ENCODE assay signal across 8 cellular contexts in the genomic region with DNA sequence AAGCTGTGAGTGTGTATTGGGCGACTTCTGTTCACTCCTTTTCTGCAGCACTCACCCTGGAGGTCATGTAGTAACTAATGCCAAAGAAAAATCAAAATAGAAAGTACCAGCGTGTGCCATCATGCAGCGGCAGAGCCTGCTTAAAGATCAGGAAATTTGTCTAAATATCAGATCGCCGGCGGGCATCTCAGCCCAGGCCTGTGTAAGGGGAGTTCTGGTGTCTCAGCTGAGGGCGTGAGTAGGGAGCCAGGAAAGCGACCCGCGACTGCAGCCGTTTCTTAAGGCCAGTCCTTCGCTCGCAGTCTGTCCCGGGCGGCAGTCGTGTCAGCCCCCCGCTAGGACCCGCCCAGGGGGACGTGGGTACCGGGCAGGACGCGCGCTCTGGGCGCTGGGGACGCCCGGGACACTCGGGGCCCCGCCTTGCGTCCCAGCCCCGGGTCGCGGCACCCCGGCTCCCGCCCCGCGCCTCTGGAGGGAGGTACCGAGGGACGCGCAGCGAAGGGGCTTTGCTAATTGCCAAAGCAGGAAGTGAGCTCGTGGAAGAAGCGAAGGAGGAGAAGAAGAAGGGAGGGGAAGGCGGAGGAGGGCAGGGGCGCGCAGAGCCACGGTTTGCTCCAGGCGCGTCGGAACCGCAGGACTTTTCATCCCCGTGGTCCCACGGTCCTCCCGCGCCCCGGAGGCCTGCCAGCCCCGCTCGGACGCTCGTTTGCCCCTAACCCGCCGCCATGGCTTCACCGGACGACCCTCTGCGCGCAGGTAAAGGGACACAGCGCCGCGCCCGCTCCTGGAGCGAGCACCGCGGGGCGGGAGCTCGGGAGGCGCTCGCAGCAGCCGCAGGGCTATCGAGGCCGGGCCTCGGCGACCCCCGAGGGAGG. TPM values are rescaled to one million over a fixed set of nuclear protein-coding genes. Genes with fewer than 3 reads are reported as not detected.
DNase-seq lines count a peak whose midpoint lies in the region; ATAC-seq, FAIRE-seq and TF ChIP-seq lines count a peak whose summit lies in the region.

No MANE protein-coding gene starts in this region.

- H2AFZ ChIP-seq in OCI-LY7 (ENCODE audit: low read length): no peak overlapping the region; the same call in 1 of the 2 replicates

- POLR2A ChIA-PET in MCF 10A (lab: Yijun Ruan, JAX) (interaction anchor here (0.5 to 2.2 kb wide), 13 partner anchors 10 to 890 kb away, joined by 3 to 11 read pairs (median 3); a partner anchor contains a TSS), OCI-LY7 (lab: Charles Lee) (no interaction called here)

- no peak overlapping the region for H3K27ac Mint-ChIP-seq in MCF 10A (ENCODE audit: low read depth, unreplicated experiment)

- H3K27me3 Mint-ChIP-seq in MCF 10A (ENCODE audit: insufficient read depth, unreplicated experiment): no peaks in the 10 kb centered on the region

- H3K9ac ChIP-seq in kidney (ENCODE audit: low read length in 2 of 2): no peak overlapping the region

- no peaks in the 10 kb centered on the region for H3K36me3 ChIP-seq in kidney (ENCODE audit: control insufficient read depth in 1 of 2, insufficient read depth in 2 of 2, low read length in 2 of 2)
- H3K36me3 ChIP-seq in OCI-LY7 (ENCODE audit: insufficient read depth, low read length): no peaks in the 10 kb centered on the region

- intact Hi-C loops in MCF 10A (cut with micrococcal nuclease) (no loop called here), kidney (cut with DNase I) (no loop called here), OCI-LY7 (cut with micrococcal nuclease; ENCODE audit: unreplicated experiment) (no loop called here)

- H3K9me2 ChIP-seq in OCI-LY7 (ENCODE audit: insufficient read depth, low read length): no peaks in the 10 kb centered on the region

- no peak for FAIRE-seq in kidney (lab: Jason Lieb, UNC)

- no peaks in the 10 kb centered on the region for H3K79me2 ChIP-seq in OCI-LY7 (ENCODE audit: insufficient read depth, low read depth, low read length)

- H3K4me3 ChIP-seq in AG10803 (ENCODE audit: low read length) (peak overlapping the region; percentile 61), kidney (ENCODE audit: low read length in 2 of 2) (peak overlapping the region; percentile 67 to 71), OCI-LY7 (ENCODE audit: low read depth, low read length, poor library complexity, severe bottlenecking) (no peak overlapping the region)

- H3K27ac ChIP-seq in kidney (ENCODE audit: low read depth in 2 of 2, low read length in 2 of 2) (no peak overlapping the region), OCI-LY7 (ENCODE audit: low read depth, low read length, poor library complexity, severe bottlenecking) (no peak overlapping the region)

- H3K36me3 Mint-ChIP-seq in MCF 10A (ENCODE audit: insufficient read depth, unreplicated experiment): no peaks in the 10 kb centered on the region

- BruUV-seq in MCF 10A (replicated peaks; lab: Mats Ljungman, UMichigan): no TSS peak
- no TSS peak for BruUV-seq in OCI-LY7 (replicated peaks; lab: Mats Ljungman, UMichigan)

- peak; percentile 72 for ATAC-seq in GM18909 (IDR thresholded peaks at IDR 0.05; ENCODE audit: poor library complexity, unreplicated experiment)
- ATAC-seq in HG03354 (IDR thresholded peaks at IDR 0.05; ENCODE audit: poor library complexity, severe bottlenecking, unreplicated experiment): peak; percentile 72

- H3K4me2 ChIP-seq in OCI-LY7 (ENCODE audit: low read length): no peak overlapping the region

- CTCF ChIA-PET in MCF 10A (lab: Yijun Ruan, JAX): interaction anchor here (0.6 to 1.8 kb wide), 8 partner anchors 11 to 311 kb away, joined by 3 to 8 read pairs (median 4); no protein-coding TSS in a partner anchor
- CTCF ChIA-PET in OCI-LY7 (lab: Charles Lee; ENCODE audit: unreplicated experiment): no interaction called here

- no peaks in the 10 kb centered on the region for H3K9me3 Mint-ChIP-seq in MCF 10A (ENCODE audit: unreplicated experiment)

- H3K4me1 ChIP-seq in kidney (ENCODE audit: control insufficient read depth in 1 of 2, insufficient read depth in 1 of 2, low read depth in 1 of 2, low read length in 2 of 2) (no peaks in the 10 kb centered on the region), OCI-LY7 (ENCODE audit: insufficient read depth, low read length, poor library complexity, severe bottlenecking) (no peaks in the 10 kb centered on the region)

- H3K4me3 Mint-ChIP-seq in MCF 10A (ENCODE audit: unreplicated experiment): peak overlapping the region; percentile 68

- H3K4me1 Mint-ChIP-seq in MCF 10A (ENCODE audit: insufficient read depth, unreplicated experiment): peaks cover 11% of the 10 kb centered on the region

- H3K9me3 ChIP-seq in kidney (ENCODE audit: control insufficient read depth in 1 of 2, low read length in 2 of 2) (no peaks in the 10 kb centered on the region), OCI-LY7 (ENCODE audit: low read length) (no peaks in the 10 kb centered on the region)

- DNase-seq in AG10803 (ENCODE audit: low read depth): peak; percentile 11
- peak; percentile 14 to 85 (median 45) for DNase-seq in T-helper 2 cell
- DNase-seq in MCF 10A (ENCODE audit: unreplicated experiment): peak; percentile 48
- peak; percentile 81 for DNase-seq in kidney
- DNase-seq in stimulated activated CD4-positive, alpha-beta T cell treated with anti-CD3 and anti-CD28 coated beads, Interleukin-4, amount 100 ng/mL, for 48 hours (ENCODE audit: low read depth in 2 of 2): peak; percentile 30 to 31
- no peak for DNase-seq in OCI-LY7 (ENCODE audit: low spot score)

- no peaks in the 10 kb centered on the region for H4K20me1 ChIP-seq in OCI-LY7 (ENCODE audit: insufficient read depth, low read length)

- TF ChIP-seq CTCF in AG10803 (conservative IDR thresholded peaks at IDR 0.05; ENCODE audit: low read length) (no peak), MCF 10A (IDR thresholded peaks at IDR 0.05; ENCODE audit: unreplicated experiment) (no peak), kidney (IDR thresholded peaks at IDR 0.05; ENCODE audit: borderline replicate concordance, extremely low read depth, insufficient read depth) (no peak), OCI-LY7 (conservative IDR thresholded peaks at IDR 0.05; ENCODE audit: low read length) (no peak)

RNA-seq across cellular contexts. Expression of a gene that starts 1.1 kb away (rescaled TPM):
- 0.65 and 1.1 TPM in 2 replicates for total RNA-seq in MCF 10A (2022)
- 0.82 TPM for total RNA-seq in kidney
- 2.2 TPM for polyA plus RNA-seq in kidney (ENCODE audit: insufficient read depth, low read depth, low replicate concordance)
- total RNA-seq in OCI-LY7 (2014; rRNA removed; shearing (Covaris generic)): not detected in 2 replicates
- total RNA-seq in OCI-LY7 (2022): not detected in 2 replicates
